ENCODE assay signal across 8 cellular contexts in the genomic region with DNA sequence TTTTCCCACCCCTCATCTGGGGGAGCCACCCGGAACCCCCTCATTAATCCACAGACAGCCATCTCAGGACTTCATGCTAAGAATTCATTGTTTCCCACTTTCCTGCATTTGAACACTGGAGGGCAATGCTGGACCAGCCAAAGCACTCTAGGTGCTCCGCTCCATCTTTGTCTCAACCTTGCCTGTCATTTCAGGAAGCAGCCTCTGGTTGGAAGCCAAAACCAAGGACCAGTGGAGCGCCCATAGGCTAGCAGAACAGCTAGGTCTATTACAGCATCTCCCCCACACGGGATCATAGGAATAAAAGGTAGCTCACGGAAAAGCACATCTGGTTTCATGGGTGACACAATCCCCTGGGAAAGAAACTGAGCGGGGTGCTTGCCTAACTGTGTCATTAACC.
A peak's percentile ranks its signal among the peaks of the same experiment; 100 is the strongest.
DNase-seq lines count a peak whose midpoint lies in the region; ATAC-seq and TF ChIP-seq lines count a peak whose summit lies in the region.

No MANE protein-coding gene starts in this region.

- peaks cover 14% of the 10 kb centered on the region for H3K27me3 Mint-ChIP-seq in osteocyte (ENCODE audit: unreplicated experiment)

- ATAC-seq in Right ventricle myocardium inferior = peak; percentile 84
- ATAC-seq in GM21825 (IDR thresholded peaks at IDR 0.05; ENCODE audit: unreplicated experiment) = no peak

- no peaks in the 10 kb centered on the region for H3K36me3 Mint-ChIP-seq in osteocyte (ENCODE audit: unreplicated experiment)

- H3K4me3 Mint-ChIP-seq in osteocyte (ENCODE audit: unreplicated experiment) = no peak overlapping the region

- H3K9me3 Mint-ChIP-seq in osteocyte (ENCODE audit: unreplicated experiment) = no peaks in the 10 kb centered on the region

- H3K27ac Mint-ChIP-seq in osteocyte (ENCODE audit: unreplicated experiment) = no peak overlapping the region

- intact Hi-C loops in Right ventricle myocardium inferior (cut with DNase I) (loop anchor here (2.0 to 10.0 kb wide), 3 partner anchors 81 to 433 kb away; partner anchors contain the start of gene MRPL52), cardiac septum (cut with DNase I) (no loop called here)

- H3K4me1 Mint-ChIP-seq in osteocyte (ENCODE audit: unreplicated experiment) = peaks cover 22% of the 10 kb centered on the region

- DNase-seq in Right ventricle myocardium inferior (ENCODE audit: missing footprints) (peak; percentile 69), cardiac septum (ENCODE audit: low spot score) (no peak), UCSD-AML1 (lab: John Stamatoyannopoulos, UW; ENCODE audit: unreplicated experiment) (peak; percentile 56), glomerular visceral epithelial cell (ENCODE audit: extremely low spot score) (peak; percentile 79), osteocyte (ENCODE audit: extremely low spot score, unreplicated experiment) (no peak), T-helper 9 cell (no peak)

- TF ChIP-seq CTCF in LNCAP (IDR thresholded peaks at IDR 0.05) (peak; percentile 81), osteocyte (IDR thresholded peaks at IDR 0.05) (peak; percentile 93)

Comparison
In these comparisons a context has a peak if more than half of its experiments do, and no peak if none do; other contexts are left out.
1. DNase-seq: peak in Right ventricle myocardium inferior (single experiment), UCSD-AML1 (single experiment) and glomerular visceral epithelial cell (single experiment); none in cardiac septum (single experiment), osteocyte (single experiment) and T-helper 9 cell (single experiment).